In the genomic region with DNA sequence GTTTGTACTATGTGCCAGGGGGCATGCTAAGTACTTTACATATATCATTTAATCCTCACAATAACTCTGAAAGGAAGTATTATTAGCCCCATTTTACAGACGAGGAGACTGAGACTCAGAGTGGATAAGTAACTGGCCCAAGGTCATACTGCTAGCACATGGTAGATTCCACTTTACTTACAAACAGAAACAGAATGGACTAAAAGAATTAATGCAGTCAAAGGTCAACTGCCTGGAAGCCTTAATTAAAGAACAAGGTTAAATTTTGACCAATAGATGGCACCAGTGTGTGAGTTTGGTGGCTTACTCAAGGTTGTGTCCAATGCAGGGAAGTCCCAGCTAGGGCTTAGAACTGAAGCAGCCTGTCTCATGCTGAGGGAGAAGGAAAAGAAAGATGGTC, we compare ENCODE assay signal across 1 cellular context.
TF ChIP-seq lines count a peak whose summit lies in the region.

No MANE protein-coding gene starts in this region.

TF ChIP-seq in Ishikawa, 13 proteins besides CTCF, POLR2A, EP300 and RAD21 (continued from another document):
- TF ChIP-seq, protein P1, sequence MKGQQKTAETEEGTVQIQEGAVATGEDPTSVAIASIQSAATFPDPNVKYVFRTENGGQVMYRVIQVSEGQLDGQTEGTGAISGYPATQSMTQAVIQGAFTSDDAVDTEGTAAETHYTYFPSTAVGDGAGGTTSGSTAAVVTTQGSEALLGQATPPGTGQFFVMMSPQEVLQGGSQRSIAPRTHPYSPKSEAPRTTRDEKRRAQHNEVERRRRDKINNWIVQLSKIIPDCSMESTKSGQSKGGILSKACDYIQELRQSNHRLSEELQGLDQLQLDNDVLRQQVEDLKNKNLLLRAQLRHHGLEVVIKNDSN (IDR thresholded peaks at IDR 0.05), result no peak
- TF ChIP-seq CEBPB (IDR thresholded peaks at IDR 0.05) (no peak), TEAD4 (IDR thresholded peaks at IDR 0.05) (no peak), EGR1 (IDR thresholded peaks at IDR 0.05) (no peak), CREB1 (IDR thresholded peaks at IDR 0.05; ENCODE audit: low read depth) (no peak), FOXM1 (IDR thresholded peaks at IDR 0.05; ENCODE audit: borderline replicate concordance, low read depth) (no peak), NFIC (IDR thresholded peaks at IDR 0.05) (no peak), TAF1 (IDR thresholded peaks at IDR 0.05; ENCODE audit: low read depth) (no peak), YY1 (IDR thresholded peaks at IDR 0.05; ENCODE audit: low read depth) (no peak), TCF12 (IDR thresholded peaks at IDR 0.05; ENCODE audit: low read depth) (no peak)
- TF ChIP-seq, protein P2, sequence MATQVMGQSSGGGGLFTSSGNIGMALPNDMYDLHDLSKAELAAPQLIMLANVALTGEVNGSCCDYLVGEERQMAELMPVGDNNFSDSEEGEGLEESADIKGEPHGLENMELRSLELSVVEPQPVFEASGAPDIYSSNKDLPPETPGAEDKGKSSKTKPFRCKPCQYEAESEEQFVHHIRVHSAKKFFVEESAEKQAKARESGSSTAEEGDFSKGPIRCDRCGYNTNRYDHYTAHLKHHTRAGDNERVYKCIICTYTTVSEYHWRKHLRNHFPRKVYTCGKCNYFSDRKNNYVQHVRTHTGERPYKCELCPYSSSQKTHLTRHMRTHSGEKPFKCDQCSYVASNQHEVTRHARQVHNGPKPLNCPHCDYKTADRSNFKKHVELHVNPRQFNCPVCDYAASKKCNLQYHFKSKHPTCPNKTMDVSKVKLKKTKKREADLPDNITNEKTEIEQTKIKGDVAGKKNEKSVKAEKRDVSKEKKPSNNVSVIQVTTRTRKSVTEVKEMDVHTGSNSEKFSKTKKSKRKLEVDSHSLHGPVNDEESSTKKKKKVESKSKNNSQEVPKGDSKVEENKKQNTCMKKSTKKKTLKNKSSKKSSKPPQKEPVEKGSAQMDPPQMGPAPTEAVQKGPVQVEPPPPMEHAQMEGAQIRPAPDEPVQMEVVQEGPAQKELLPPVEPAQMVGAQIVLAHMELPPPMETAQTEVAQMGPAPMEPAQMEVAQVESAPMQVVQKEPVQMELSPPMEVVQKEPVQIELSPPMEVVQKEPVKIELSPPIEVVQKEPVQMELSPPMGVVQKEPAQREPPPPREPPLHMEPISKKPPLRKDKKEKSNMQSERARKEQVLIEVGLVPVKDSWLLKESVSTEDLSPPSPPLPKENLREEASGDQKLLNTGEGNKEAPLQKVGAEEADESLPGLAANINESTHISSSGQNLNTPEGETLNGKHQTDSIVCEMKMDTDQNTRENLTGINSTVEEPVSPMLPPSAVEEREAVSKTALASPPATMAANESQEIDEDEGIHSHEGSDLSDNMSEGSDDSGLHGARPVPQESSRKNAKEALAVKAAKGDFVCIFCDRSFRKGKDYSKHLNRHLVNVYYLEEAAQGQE (IDR thresholded peaks at IDR 0.05; ENCODE audit: low read depth), result no peak
TF ChIP-seq in Ishikawa: peak in this region for 0.
